11 cellular contexts compared by ENCODE assay signal in genomic region chr2:134301099-134301970, GRCh38. TPM values are rescaled to one million over a fixed set of nuclear protein-coding genes. Genes with fewer than 3 reads are reported as not detected.
DNase-seq lines count a peak whose midpoint lies in the region; ATAC-seq and TF ChIP-seq lines count a peak whose summit lies in the region.
"Had no signal": no experiment of that assay in that cellular context is flagged by ENCODE, and none has a peak within 500 bp of the region (broad histone marks: within the 10 kb centered on the region; RNA-seq: fewer than 3 reads in every experiment).

No MANE protein-coding gene starts in this region.

- intact Hi-C loops in activated naive CD4-positive, alpha-beta T cell treated with anti-CD3 and anti-CD28 coated beads for 36 hours (cut with micrococcal nuclease): loop anchor here (1.0 to 2.0 kb wide), 6 partner anchors 11 to 83 kb away; no protein-coding TSS in a partner anchor
- intact Hi-C loops in activated B cell treated with CpG ODN at 0.5 μM for 24 hours (cut with micrococcal nuclease) (loop anchor here (5.0 kb wide), 1 partner anchor 36 kb away; no protein-coding TSS in a partner anchor), Right ventricle myocardium superior (cut with DNase I) (no loop called here)

- DNase-seq in activated naive CD4-positive, alpha-beta T cell treated with anti-CD3 and anti-CD28 coated beads for 36 hours: no peak
- DNase-seq in activated naive CD4-positive, alpha-beta T cell (lab: John Stamatoyannopoulos, UW): no peak
- DNase-seq in activated B cell treated with CpG ODN at 0.5 μM for 24 hours (no peak), Right ventricle myocardium superior (no peak), NCI-H2029 treated with DMSO at 0.1 percent for 48 hours (lab: John Stamatoyannopoulos, UW) (no peak)
- no peak for DNase-seq in stimulated activated naive CD8-positive, alpha-beta T cell treated with anti-CD3 and anti-CD28 coated beads, Interleukin-15, amount 100 ng/mL, for 72 hours
- no peak for DNase-seq in naive thymus-derived CD8-positive, alpha-beta T cell
- DNase-seq: activated CD4-positive, CD25-positive, alpha-beta regulatory T cell treated with anti-CD3 and anti-CD28 coated beads, Interleukin-2, amount 50 U/mL, for 72 hours; central memory CD4-positive, alpha-beta T cell; NK-92 treated with Interleukin-12 subunit alpha and Interleukin-12 subunit beta, amount 100 ng/mL, for 24 hours had no signal

- no peak for ATAC-seq in activated B cell treated with CpG ODN at 0.5 μM for 24 hours (ENCODE audit: low read depth)
- peak; percentile 89 for ATAC-seq in Right ventricle myocardium superior (ENCODE audit: poor library complexity)
- peak; percentile 85 for ATAC-seq in stimulated activated naive CD8-positive, alpha-beta T cell treated with anti-CD3 and anti-CD28 coated beads, Interleukin-15, amount 100 ng/mL, for 72 hours
- ATAC-seq in HG03280 (IDR thresholded peaks at IDR 0.05; ENCODE audit: unreplicated experiment): no peak
- no peak for ATAC-seq in naive thymus-derived CD8-positive, alpha-beta T cell

- H3K4me1 Mint-ChIP-seq in activated naive CD4-positive, alpha-beta T cell treated with anti-CD3 and anti-CD28 coated beads for 36 hours (ENCODE audit: low read depth): peaks cover 46% of the 10 kb centered on the region
- H3K4me1 Mint-ChIP-seq in activated B cell treated with CpG ODN at 0.5 μM for 24 hours: peaks cover 76% of the 10 kb centered on the region
- peaks cover 53% of the 10 kb centered on the region for H3K4me1 Mint-ChIP-seq in stimulated activated naive CD8-positive, alpha-beta T cell treated with anti-CD3 and anti-CD28 coated beads, Interleukin-15, amount 100 ng/mL, for 72 hours
- peaks cover 25 to 77% (median 42%) of the 10 kb centered on the region in 4 donors for H3K4me1 Mint-ChIP-seq in naive thymus-derived CD8-positive, alpha-beta T cell

- peak overlapping the region; percentile 5 for H3K4me3 Mint-ChIP-seq in activated naive CD4-positive, alpha-beta T cell treated with anti-CD3 and anti-CD28 coated beads for 36 hours
- no peak overlapping the region for H3K4me3 Mint-ChIP-seq in activated B cell treated with CpG ODN at 0.5 μM for 24 hours
- no peak overlapping the region for H3K4me3 Mint-ChIP-seq in stimulated activated naive CD8-positive, alpha-beta T cell treated with anti-CD3 and anti-CD28 coated beads, Interleukin-15, amount 100 ng/mL, for 72 hours
- H3K4me3 Mint-ChIP-seq in naive thymus-derived CD8-positive, alpha-beta T cell: no peak overlapping the region

- CTCF ChIA-PET in activated naive CD4-positive, alpha-beta T cell treated with anti-CD3 and anti-CD28 coated beads for 36 hours (lab: Charles Lee): interaction anchor here (0.6 to 1.4 kb wide), 7 partner anchors 9 to 483 kb away, joined by 3 to 5 read pairs (median 3); no protein-coding TSS in a partner anchor
- CTCF ChIA-PET in activated B cell treated with CpG ODN at 0.5 μM for 24 hours (lab: Charles Lee): interaction anchor here (0.9 kb wide), 1 partner anchor 110 kb away, joined by 7 read pairs; no protein-coding TSS in a partner anchor

- no peak overlapping the region for H3K27ac Mint-ChIP-seq in activated naive CD4-positive, alpha-beta T cell treated with anti-CD3 and anti-CD28 coated beads for 36 hours
- H3K27ac Mint-ChIP-seq in activated B cell treated with CpG ODN at 0.5 μM for 24 hours: peak overlapping the region; percentile 46
- H3K27ac Mint-ChIP-seq in stimulated activated naive CD8-positive, alpha-beta T cell treated with anti-CD3 and anti-CD28 coated beads, Interleukin-15, amount 100 ng/mL, for 72 hours: peak overlapping the region in 1 of 2 donors; percentile 36
- peak overlapping the region in 2 of 10 donors; percentile 78 to 79 for H3K27ac Mint-ChIP-seq in naive thymus-derived CD8-positive, alpha-beta T cell

- no peaks in the 10 kb centered on the region for H3K9me3 Mint-ChIP-seq in activated naive CD4-positive, alpha-beta T cell treated with anti-CD3 and anti-CD28 coated beads for 36 hours
- no peaks in the 10 kb centered on the region for H3K9me3 Mint-ChIP-seq in activated B cell treated with CpG ODN at 0.5 μM for 24 hours
- no peaks in the 10 kb centered on the region for H3K9me3 Mint-ChIP-seq in stimulated activated naive CD8-positive, alpha-beta T cell treated with anti-CD3 and anti-CD28 coated beads, Interleukin-15, amount 100 ng/mL, for 72 hours
- H3K9me3 Mint-ChIP-seq in naive thymus-derived CD8-positive, alpha-beta T cell: no peaks in the 10 kb centered on the region

- no peak for TF ChIP-seq CTCF in activated B cell treated with CpG ODN at 0.5 μM for 24 hours (IDR thresholded peaks at IDR 0.05)

- H3K27me3 Mint-ChIP-seq in activated naive CD4-positive, alpha-beta T cell treated with anti-CD3 and anti-CD28 coated beads for 36 hours (ENCODE audit: low read depth): no peaks in the 10 kb centered on the region
- H3K27me3 Mint-ChIP-seq in activated B cell treated with CpG ODN at 0.5 μM for 24 hours: no peaks in the 10 kb centered on the region
- no peaks in the 10 kb centered on the region for H3K27me3 Mint-ChIP-seq in stimulated activated naive CD8-positive, alpha-beta T cell treated with anti-CD3 and anti-CD28 coated beads, Interleukin-15, amount 100 ng/mL, for 72 hours
- H3K27me3 Mint-ChIP-seq in naive thymus-derived CD8-positive, alpha-beta T cell: no peaks in the 10 kb centered on the region

- H3K36me3 Mint-ChIP-seq in activated naive CD4-positive, alpha-beta T cell treated with anti-CD3 and anti-CD28 coated beads for 36 hours (ENCODE audit: low read depth): no peaks in the 10 kb centered on the region
- peaks cover 47% of the 10 kb centered on the region for H3K36me3 Mint-ChIP-seq in activated B cell treated with CpG ODN at 0.5 μM for 24 hours (ENCODE audit: low read depth)
- H3K36me3 Mint-ChIP-seq in naive thymus-derived CD8-positive, alpha-beta T cell: peaks cover 7 to 13% (median 7%) of the 10 kb centered on the region in 3 donors

- POLR2A ChIA-PET in activated B cell treated with CpG ODN at 0.5 μM for 24 hours (lab: Charles Lee): interaction anchor here (0.7 kb wide), 1 partner anchor 31 kb away, joined by 3 read pairs; no protein-coding TSS in a partner anchor
- POLR2A ChIA-PET in naive thymus-derived CD8-positive, alpha-beta T cell (lab: Charles Lee): no interaction called here

RNA-seq across cellular contexts. Expression of gene MGAT5, which starts 47.5 kb away (rescaled TPM):
- 10 to 100 TPM; 11.6 to 13.0 TPM for total RNA-seq in activated naive CD4-positive, alpha-beta T cell treated with anti-CD3 and anti-CD28 coated beads for 36 hours
- 66.7 and 69.0 TPM in 2 replicates for total RNA-seq in activated B cell treated with CpG ODN at 0.5 μM for 24 hours
- total RNA-seq in Right ventricle myocardium superior: 82.8 TPM
- total RNA-seq in naive thymus-derived CD8-positive, alpha-beta T cell: 10 to 100 TPM; 54.6 to 61.1 TPM
- polyA plus RNA-seq in naive thymus-derived CD8-positive, alpha-beta T cell: 1 to 10 TPM; 3.6 to 5.8 (median 5.6) TPM

Comparison
In these comparisons a context has a peak if more than half of its experiments do, and no peak if none do; other contexts are left out.
1. ATAC-seq: peak in Right ventricle myocardium superior (single experiment) and stimulated activated naive CD8-positive, alpha-beta T cell treated with anti-CD3 and anti-CD28 coated beads, Interleukin-15, amount 100 ng/mL, for 72 hours (single experiment); none in activated B cell treated with CpG ODN at 0.5 μM for 24 hours (single experiment), HG03280 (single experiment) and naive thymus-derived CD8-positive, alpha-beta T cell (0 of 2).